22 cellular contexts compared by ENCODE assay signal in genomic region chr10:3128379-3129130, GRCh38.
"Had no signal": no experiment of that assay in that cellular context is flagged by ENCODE, and none has a peak within 500 bp of the region (broad histone marks: within the 10 kb centered on the region; RNA-seq: fewer than 3 reads in every experiment).

No MANE protein-coding gene starts in this region.

- H3K27ac ChIP-seq: coronary artery, left ventricle myocardium inferior, spleen, tibial artery had no signal

- ATAC-seq: activated CD4-positive, alpha-beta T cell treated with anti-CD3 and anti-CD28 coated beads for 36 hours; activated T-cell treated with anti-CD3 and anti-CD28 coated beads, Interleukin-2, amount 50 U/mL, for 4 hours; stimulated activated naive CD8-positive, alpha-beta T cell treated with anti-CD3 and anti-CD28 coated beads, Interleukin-15, Interleukin-2, amounts not matched to agents 100 U/mL and 50 U/mL, for 24 hours had no signal

- H3K27me3 ChIP-seq: spleen, tibial artery had no signal

- H3K27ac Mint-ChIP-seq: activated CD4-positive, alpha-beta T cell treated with anti-CD3 and anti-CD28 coated beads for 36 hours; nephron had no signal

- H3K4me3 ChIP-seq: coronary artery, left ventricle myocardium inferior, spleen, tibial artery had no signal

- H3K9me3 Mint-ChIP-seq: activated T-cell treated with anti-CD3 and anti-CD28 coated beads, Interleukin-2, amount 50 U/mL, for 4 hours; central memory CD8-positive, alpha-beta T cell; nephron had no signal

- H3K4me3 Mint-ChIP-seq: activated CD4-positive, alpha-beta T cell treated with anti-CD3 and anti-CD28 coated beads for 36 hours; activated naive CD8-positive, alpha-beta T cell; activated T-cell treated with anti-CD3 and anti-CD28 coated beads, Interleukin-2, amount 50 U/mL, for 4 hours; central memory CD8-positive, alpha-beta T cell; nephron had no signal

- H3K9me3 ChIP-seq: left ventricle myocardium inferior, tibial artery had no signal

- H3K27me3 Mint-ChIP-seq: activated CD4-positive, alpha-beta T cell treated with anti-CD3 and anti-CD28 coated beads for 36 hours; activated naive CD8-positive, alpha-beta T cell; central memory CD8-positive, alpha-beta T cell had no signal

- H3K4me1 Mint-ChIP-seq: central memory CD8-positive, alpha-beta T cell had no signal

- DNase-seq: activated CD4-positive, alpha-beta T cell treated with anti-CD3 and anti-CD28 coated beads for 36 hours; activated CD4-positive, alpha-beta T cell treated with anti-CD3 and anti-CD28 coated beads, Interleukin-2, amount 50 U/mL, for 48 hours; activated effector memory CD4-positive, alpha-beta T cell treated with anti-CD3 and anti-CD28 coated beads, Interleukin-2, amount 50 U/mL, for 16 hours; activated T-cell treated with anti-CD3 and anti-CD28 coated beads, Interleukin-2, amount 50 U/mL, for 4 hours; amygdala; erythroblast; foreskin melanocyte; left ventricle myocardium inferior; mammary epithelial cell; midbrain; occipital lobe; retina; spleen; stimulated activated naive CD8-positive, alpha-beta T cell treated with anti-CD3 and anti-CD28 coated beads, Interleukin-15, Interleukin-2, amounts not matched to agents 100 U/mL and 50 U/mL, for 24 hours; substantia nigra; SW 1271; T-helper 2 cell; tibial artery had no signal

- H3K4me1 ChIP-seq: spleen had no signal
